In the genomic region with DNA sequence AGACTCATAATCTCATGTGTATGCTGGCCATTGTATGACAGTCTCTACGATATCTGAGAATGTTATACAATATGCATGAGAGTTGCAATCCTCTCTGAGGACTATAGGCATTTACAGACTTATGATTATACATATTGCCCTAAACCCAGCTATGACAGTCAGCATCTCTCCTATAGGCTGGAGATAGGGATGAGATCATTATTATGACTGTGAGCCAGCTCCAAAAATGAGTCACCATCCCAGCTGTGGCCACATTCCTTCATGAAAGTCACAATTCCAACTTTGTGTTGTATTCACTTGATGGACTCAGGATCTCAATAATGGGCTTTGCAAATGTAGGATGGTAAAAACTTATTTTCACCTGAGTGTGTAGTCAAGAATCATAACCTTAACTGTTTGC, we compare ENCODE assay signal across 24 cellular contexts.
DNase-seq lines count a peak whose midpoint lies in the region; ATAC-seq and TF ChIP-seq lines count a peak whose summit lies in the region.
"Had no signal": no experiment of that assay in that cellular context is flagged by ENCODE, and none has a peak within 500 bp of the region (broad histone marks: within the 10 kb centered on the region; RNA-seq: fewer than 3 reads in every experiment).

No MANE protein-coding gene starts in this region.

- H3K4me3 ChIP-seq in AG04450 (ENCODE audit: low read depth, low read length) (no peak overlapping the region), HFF-Myc (replicated peaks; ENCODE audit: low read depth, low read length) (no peak overlapping the region), HAP-1 (no peak overlapping the region)
- H3K4me3 ChIP-seq: neural progenitor cell, PC-9, tibial artery had no signal

- ATAC-seq in GM19397 (IDR thresholded peaks at IDR 0.05; ENCODE audit: unreplicated experiment), result no peak
- ATAC-seq: CD8-positive, alpha-beta T cell; left colon; SK-N-SH treated with all-trans-retinoic acid at 6 μM for 48 hours; stimulated activated memory B cell treated with anti-CD40 and anti-IgM and Interleukin-4, amounts not matched to agents 10 μg/mL and 1 μg/mL and 100 μg/mL, for 72 hours had no signal

- H3K9me3 ChIP-seq in AG04450 (ENCODE audit: control insufficient read depth, insufficient read depth, low read length), result no peaks in the 10 kb centered on the region
- no peaks in the 10 kb centered on the region for H3K9me3 ChIP-seq in HAP-1
- H3K9me3 ChIP-seq: tibial artery had no signal

- CTCF ChIA-PET in AG04450 (lab: Charles Lee), result no interaction called here

- H3K27ac ChIP-seq in AG04450 (ENCODE audit: low read depth, low read length), result no peak overlapping the region
- H3K27ac ChIP-seq: KMS-11, neural progenitor cell, PC-9, tibial artery had no signal

- H3K27me3 ChIP-seq in AG04450 (ENCODE audit: control insufficient read depth, insufficient read depth, low read length) (no peaks in the 10 kb centered on the region), HAP-1 (ENCODE audit: low read depth) (no peaks in the 10 kb centered on the region)
- H3K27me3 ChIP-seq: neural progenitor cell, tibial artery had no signal

- POLR2A ChIA-PET in AG04450 (lab: Yijun Ruan, JAX), result no interaction called here

- no peaks in the 10 kb centered on the region for H3K4me1 ChIP-seq in HAP-1
- H3K4me1 ChIP-seq: neural progenitor cell, tibial artery had no signal

- in situ Hi-C loops in HAP-1 (cut with MboI; ENCODE audit: low sequenced_read_pairs), result no loop called here

- no peaks in the 10 kb centered on the region for H3K36me3 ChIP-seq in HAP-1 (replicated peaks)
- H3K36me3 ChIP-seq: neural progenitor cell, tibial artery had no signal

- TF ChIP-seq CTCF in AG04450 (IDR thresholded peaks at IDR 0.05; ENCODE audit: low read depth, low read length), result no peak
- no peak for TF ChIP-seq CTCF in HFF-Myc (IDR thresholded peaks at IDR 0.05; ENCODE audit: low read depth, low read length, missing control alignments)

- DNase-seq in AG04450 (ENCODE audit: low read depth, low spot score) (peak; percentile 29), HFF-Myc (ENCODE audit: extremely low read depth, low read depth) (peak; percentile 12), amniotic epithelial cell (ENCODE audit: low read depth) (peak; percentile 23), kidney glomerular epithelial cell (lab: John Stamatoyannopoulos, UW) (peak; percentile 38), NCI-H345 treated with DMSO at 0.1 percent for 48 hours (lab: John Stamatoyannopoulos, UW; ENCODE audit: unreplicated experiment) (no peak), HAP-1 (ENCODE audit: low spot score in 2 of 2) (no peak), GOT3 (lab: John Stamatoyannopoulos, UW) (no peak)
- DNase-seq: activated CD4-positive, alpha-beta T cell treated with anti-CD3 and anti-CD28 coated beads for 1 hour; activated effector memory CD4-positive, alpha-beta T cell treated with anti-CD3 and anti-CD28 coated beads, Interleukin-2, amount 50 U/mL, for 16 hours; amniotic stem cell; CD8-positive, alpha-beta T cell; DMS79 treated with DMSO at 0.1 percent for 48 hours; left colon; NCI-H1092 treated with DMSO at 0.1 percent for 48 hours; NCI-H774; PC-9; retina; stimulated activated CD4-positive, alpha-beta T cell treated with anti-CD3 and anti-CD28 coated beads, Interleukin-15, amount 100 ng/mL, for 24 hours; tibial artery had no signal

Comparison
In these comparisons a context has a peak if more than half of its experiments do, and no peak if none do; other contexts are left out.
1. DNase-seq: peak in AG04450 (single experiment), HFF-Myc (single experiment), amniotic epithelial cell (single experiment) and kidney glomerular epithelial cell (single experiment); none in NCI-H345 treated with DMSO at 0.1 percent for 48 hours (single experiment), HAP-1 (0 of 2) and GOT3 (single experiment).